12 cellular contexts compared by ENCODE assay signal in genomic region chr4:185716008-185716976, GRCh38.
DNase-seq lines count a peak whose midpoint lies in the region; ATAC-seq and TF ChIP-seq lines count a peak whose summit lies in the region.
"Had no signal": no experiment of that assay in that cellular context is flagged by ENCODE, and none has a peak within 500 bp of the region (broad histone marks: within the 10 kb centered on the region; RNA-seq: fewer than 3 reads in every experiment).

No MANE protein-coding gene starts in this region.

- intact Hi-C loops in left lung (cut with DNase I) (no loop called here), transverse colon (cut with DNase I; ENCODE audit: low total_unique reads) (no loop called here)

- H3K36me3 ChIP-seq in left lung = no peaks in the 10 kb centered on the region
- no peaks in the 10 kb centered on the region for H3K36me3 ChIP-seq in transverse colon
- H3K36me3 ChIP-seq: ascending aorta had no signal

- no peaks in the 10 kb centered on the region for H3K9me3 ChIP-seq in left lung
- H3K9me3 ChIP-seq in transverse colon = no peaks in the 10 kb centered on the region
- H3K9me3 ChIP-seq: ascending aorta had no signal

- WGBS in transverse colon (ENCODE audit: low coverage in 1 of 2), 2 donors = 69 to 90% methylated on average over 6 to 18 of the region's 18 CpGs

- ATAC-seq in left lung (peak; percentile 77), HG03135 (IDR thresholded peaks at IDR 0.05; ENCODE audit: unreplicated experiment) (no peak)
- ATAC-seq: naive thymus-derived CD4-positive, alpha-beta T cell had no signal

- peak overlapping the region; percentile 53 to 71 for H3K27ac ChIP-seq in left lung
- H3K27ac ChIP-seq in transverse colon = peak overlapping the region in 3 of 4 donors; percentile 20 to 31 (median 24)

- no peak for TF ChIP-seq POLR2A in transverse colon (IDR thresholded peaks at IDR 0.05)

- TF ChIP-seq EP300 in transverse colon (IDR thresholded peaks at IDR 0.05; ENCODE audit: low read depth) = no peak

- peaks cover 2 to 31% of the 10 kb centered on the region in 2 donors for H3K4me1 ChIP-seq in left lung
- H3K4me1 ChIP-seq in transverse colon = peaks cover 0 to 5% (median 3%) of the 10 kb centered on the region in 4 donors

- H3K27me3 ChIP-seq in left lung (no peaks in the 10 kb centered on the region), transverse colon (no peaks in the 10 kb centered on the region)
- H3K27me3 ChIP-seq: ascending aorta had no signal

- DNase-seq in NCI-H1417 (lab: John Stamatoyannopoulos, UW) (peak in 2 of 3 experiments; percentile 25 to 94), NCI-H1417 treated with DMSO at 0.1 percent for 48 hours (lab: John Stamatoyannopoulos, UW) (no peak), anterior cingulate cortex (lab: John Stamatoyannopoulos, UW) (peak in 33 of 58 donors; percentile 8 to 80 (median 42)), left lung (peak in 1 of 2 donors; percentile 72), transverse colon (no peak), KG1 (lab: John Stamatoyannopoulos, UW) (no peak)
- no peak for DNase-seq in stimulated activated naive CD4-positive, alpha-beta T cell (lab: John Stamatoyannopoulos, UW)
- DNase-seq: activated T-cell treated with anti-CD3 and anti-CD28 coated beads, Interleukin-2, amount 50 U/mL, for 1 hour; MV-4-11; naive thymus-derived CD4-positive, alpha-beta T cell had no signal

- in situ Hi-C loops in transverse colon (cut with MboI; ENCODE audit: low pct_ligation_motif_present in 1 of 4, low pct_unique_long_range_greater_than_20kb in 1 of 4, low sequenced_read_pairs in 3 of 4) = no loop called here

- H3K4me3 ChIP-seq in left lung (no peak overlapping the region), transverse colon (no peak overlapping the region)
- H3K4me3 ChIP-seq: ascending aorta had no signal

- TF ChIP-seq CTCF in left lung (IDR thresholded peaks at IDR 0.05) = no peak
- TF ChIP-seq CTCF in transverse colon (IDR thresholded peaks at IDR 0.05) = no peak

Comparison
In these comparisons a context has a peak if more than half of its experiments do, and no peak if none do; other contexts are left out.
1. DNase-seq: peak in NCI-H1417 (2 of 3) and anterior cingulate cortex (33 of 58); none in NCI-H1417 treated with DMSO at 0.1 percent for 48 hours (single experiment), transverse colon (single experiment), KG1 (single experiment) and stimulated activated naive CD4-positive, alpha-beta T cell (0 of 6).